ENCODE assay signal across 1 cellular context in the genomic region with DNA sequence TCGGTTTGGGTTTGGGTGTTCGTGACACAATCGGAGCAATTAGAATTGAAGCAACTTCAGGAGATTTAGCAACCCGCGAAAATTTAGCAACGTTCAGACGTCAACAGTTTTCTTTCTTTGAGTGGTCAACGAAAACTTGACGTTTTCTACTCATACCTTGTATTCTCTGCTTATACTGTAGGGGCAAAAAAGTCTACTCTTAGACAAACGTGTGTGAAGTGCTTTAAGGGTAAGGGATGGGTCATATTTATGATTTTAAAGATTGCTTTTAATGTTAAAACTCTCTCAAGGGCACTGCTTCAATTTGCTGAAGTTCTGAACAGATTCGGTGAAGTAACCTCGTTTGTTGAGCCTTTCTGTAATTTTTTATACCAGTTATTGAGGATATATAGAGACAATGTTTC.
TF ChIP-seq lines count a peak whose summit lies in the region.

No MANE protein-coding gene starts in this region.

TF ChIP-seq in SK-N-SH, 30 proteins besides CTCF, POLR2A, EP300 and RAD21 (continued from another document):
- TF ChIP-seq, protein P1, sequence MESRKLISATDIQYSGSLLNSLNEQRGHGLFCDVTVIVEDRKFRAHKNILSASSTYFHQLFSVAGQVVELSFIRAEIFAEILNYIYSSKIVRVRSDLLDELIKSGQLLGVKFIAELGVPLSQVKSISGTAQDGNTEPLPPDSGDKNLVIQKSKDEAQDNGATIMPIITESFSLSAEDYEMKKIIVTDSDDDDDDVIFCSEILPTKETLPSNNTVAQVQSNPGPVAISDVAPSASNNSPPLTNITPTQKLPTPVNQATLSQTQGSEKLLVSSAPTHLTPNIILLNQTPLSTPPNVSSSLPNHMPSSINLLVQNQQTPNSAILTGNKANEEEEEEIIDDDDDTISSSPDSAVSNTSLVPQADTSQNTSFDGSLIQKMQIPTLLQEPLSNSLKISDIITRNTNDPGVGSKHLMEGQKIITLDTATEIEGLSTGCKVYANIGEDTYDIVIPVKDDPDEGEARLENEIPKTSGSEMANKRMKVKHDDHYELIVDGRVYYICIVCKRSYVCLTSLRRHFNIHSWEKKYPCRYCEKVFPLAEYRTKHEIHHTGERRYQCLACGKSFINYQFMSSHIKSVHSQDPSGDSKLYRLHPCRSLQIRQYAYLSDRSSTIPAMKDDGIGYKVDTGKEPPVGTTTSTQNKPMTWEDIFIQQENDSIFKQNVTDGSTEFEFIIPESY (IDR thresholded peaks at IDR 0.05; ENCODE audit: borderline replicate concordance, low read depth) = no peak
- TF ChIP-seq TCF12 (IDR thresholded peaks at IDR 0.05) (0 out of 2 replicates have a peak, but pooled peaks have one; percentile 9), TEAD4 (IDR thresholded peaks at IDR 0.05; ENCODE audit: borderline replicate concordance, insufficient read depth) (no peak), RCOR1 (IDR thresholded peaks at IDR 0.05; ENCODE audit: low read length) (no peak)
TF ChIP-seq in SK-N-SH: peak in this region for 2.
